Comparison of ENCODE assay signal across 8 cellular contexts in genomic region chr11:128720522-128720985, GRCh38. TPM values are rescaled to one million over a fixed set of nuclear protein-coding genes. Genes with fewer than 3 reads are reported as not detected.
DNase-seq lines count a peak whose midpoint lies in the region; ATAC-seq and TF ChIP-seq lines count a peak whose summit lies in the region.

No MANE protein-coding gene starts in this region.

- no peaks in the 10 kb centered on the region for H3K27me3 ChIP-seq in CD4-positive, CD25-positive, alpha-beta regulatory T cell (ENCODE audit: control insufficient read depth, insufficient read depth, low read length)

- peaks cover 3% of the 10 kb centered on the region for H3K36me3 ChIP-seq in CD4-positive, CD25-positive, alpha-beta regulatory T cell (ENCODE audit: control insufficient read depth, insufficient read depth, low read length)

- H3K9me3 Mint-ChIP-seq in CD4-positive, CD25-positive, alpha-beta regulatory T cell, result peaks cover 0 to 2% (median 0%) of the 10 kb centered on the region in 7 donors
- no peaks in the 10 kb centered on the region for H3K9me3 Mint-ChIP-seq in activated CD8-positive, alpha-beta memory T cell treated with anti-CD3 and anti-CD28 coated beads, Interleukin-2, amount 10 ng/mL, durations not matched to agents 7 days and 5 days (ENCODE audit: low read depth)

- CTCF ChIA-PET in activated CD8-positive, alpha-beta memory T cell treated with anti-CD3 and anti-CD28 coated beads, Interleukin-2, amount 10 ng/mL, durations not matched to agents 7 days and 5 days (lab: Charles Lee), result interaction anchor here (0.6 to 8.7 kb wide), 4 partner anchors 14 to 548 kb away, joined by 3 to 52 read pairs (median 4); no protein-coding TSS in a partner anchor

- peaks cover 100% of the 10 kb centered on the region for H3K4me1 ChIP-seq in CD4-positive, CD25-positive, alpha-beta regulatory T cell (ENCODE audit: control insufficient read depth, insufficient read depth, low read length, poor library complexity, severe bottlenecking)

- peak overlapping the region; percentile 90 to 96 (median 95) for H3K27ac Mint-ChIP-seq in CD4-positive, CD25-positive, alpha-beta regulatory T cell
- peak overlapping the region; percentile 98 for H3K27ac Mint-ChIP-seq in activated CD8-positive, alpha-beta memory T cell treated with anti-CD3 and anti-CD28 coated beads, Interleukin-2, amount 10 ng/mL, durations not matched to agents 7 days and 5 days

- H3K4me1 Mint-ChIP-seq in CD4-positive, CD25-positive, alpha-beta regulatory T cell, result peaks cover 52 to 100% (median 94%) of the 10 kb centered on the region in 4 donors
- peaks cover 95% of the 10 kb centered on the region for H3K4me1 Mint-ChIP-seq in activated CD8-positive, alpha-beta memory T cell treated with anti-CD3 and anti-CD28 coated beads, Interleukin-2, amount 10 ng/mL, durations not matched to agents 7 days and 5 days

- TF ChIP-seq POLR2A in erythroblast (IDR thresholded peaks at IDR 0.05; ENCODE audit: low read length), result no peak

- H3K36me3 Mint-ChIP-seq in CD4-positive, CD25-positive, alpha-beta regulatory T cell, result peaks cover 23% of the 10 kb centered on the region
- H3K36me3 Mint-ChIP-seq in activated CD8-positive, alpha-beta memory T cell treated with anti-CD3 and anti-CD28 coated beads, Interleukin-2, amount 10 ng/mL, durations not matched to agents 7 days and 5 days, result peaks cover 29% of the 10 kb centered on the region

- H3K27me3 Mint-ChIP-seq in CD4-positive, CD25-positive, alpha-beta regulatory T cell, result peaks cover 5% of the 10 kb centered on the region
- H3K27me3 Mint-ChIP-seq in activated CD8-positive, alpha-beta memory T cell treated with anti-CD3 and anti-CD28 coated beads, Interleukin-2, amount 10 ng/mL, durations not matched to agents 7 days and 5 days, result no peaks in the 10 kb centered on the region

- ATAC-seq in CD4-positive, CD25-positive, alpha-beta regulatory T cell (ENCODE audit: low read depth in 2 of 2), result peak; percentile 54
- ATAC-seq in GM19372 (IDR thresholded peaks at IDR 0.05; ENCODE audit: low read depth, unreplicated experiment) (peak; percentile 56), HG03378 (IDR thresholded peaks at IDR 0.05; ENCODE audit: unreplicated experiment) (peak; percentile 55)
- peak; percentile 53 for ATAC-seq in activated CD8-positive, alpha-beta memory T cell treated with anti-CD3 and anti-CD28 coated beads, Interleukin-2, amount 10 ng/mL, durations not matched to agents 7 days and 5 days

- H3K27ac ChIP-seq in CD4-positive, CD25-positive, alpha-beta regulatory T cell (ENCODE audit: insufficient read depth, low read length, poor library complexity, severe bottlenecking), result peak overlapping the region; percentile 81

- peak overlapping the region; percentile 73 for H3K4me3 ChIP-seq in CD4-positive, CD25-positive, alpha-beta regulatory T cell (ENCODE audit: low read depth, low read length)

- no peaks in the 10 kb centered on the region for H3K9me3 ChIP-seq in CD4-positive, CD25-positive, alpha-beta regulatory T cell (ENCODE audit: control insufficient read depth in 2 of 2, low read length in 2 of 2)

- peak in 2 of 3 donors; percentile 55 to 68 for DNase-seq in CD4-positive, CD25-positive, alpha-beta regulatory T cell
- peak; percentile 75 for DNase-seq in activated CD8-positive, alpha-beta memory T cell treated with anti-CD3 and anti-CD28 coated beads, Interleukin-2, amount 10 ng/mL, durations not matched to agents 7 days and 5 days
- DNase-seq in medulla oblongata (ENCODE audit: extremely low spot score) (peak; percentile 17), NCI-H748 (lab: John Stamatoyannopoulos, UW; ENCODE audit: unreplicated experiment) (no peak), erythroblast (lab: John Stamatoyannopoulos, UW) (no peak), COR-L47 (lab: John Stamatoyannopoulos, UW) (no peak)

- peak overlapping the region; percentile 83 to 96 (median 86) for H3K4me3 Mint-ChIP-seq in CD4-positive, CD25-positive, alpha-beta regulatory T cell
- H3K4me3 Mint-ChIP-seq in activated CD8-positive, alpha-beta memory T cell treated with anti-CD3 and anti-CD28 coated beads, Interleukin-2, amount 10 ng/mL, durations not matched to agents 7 days and 5 days, result peak overlapping the region; percentile 70

RNA-seq across cellular contexts. Expression of gene FLI1, which starts 26.7 kb away (rescaled TPM):
- 119 TPM for total RNA-seq in CD4-positive, CD25-positive, alpha-beta regulatory T cell
- polyA plus RNA-seq in CD4-positive, CD25-positive, alpha-beta regulatory T cell, result 10 to 100 TPM; 58.0 to 72.6 (median 65.5) TPM
- 100 to 1,000 TPM in 1 of 2 experiments, 10 to 100 TPM in 1; 85.0 to 105 TPM for total RNA-seq in activated CD8-positive, alpha-beta memory T cell treated with anti-CD3 and anti-CD28 coated beads, Interleukin-2, amount 10 ng/mL, durations not matched to agents 7 days and 5 days

Comparison
In these comparisons a context has a peak if more than half of its experiments do, and no peak if none do; other contexts are left out.
1. DNase-seq: peak in CD4-positive, CD25-positive, alpha-beta regulatory T cell (2 of 3), activated CD8-positive, alpha-beta memory T cell treated with anti-CD3 and anti-CD28 coated beads, Interleukin-2, amount 10 ng/mL, durations not matched to agents 7 days and 5 days (single experiment) and medulla oblongata (single experiment); none in NCI-H748 (single experiment), erythroblast (0 of 2) and COR-L47 (single experiment).
2. Peak in every context shown above with its lines, with median percentiles within 50 percentile points of each other: ATAC-seq.